1 cellular context compared by ENCODE assay signal in the genomic region with DNA sequence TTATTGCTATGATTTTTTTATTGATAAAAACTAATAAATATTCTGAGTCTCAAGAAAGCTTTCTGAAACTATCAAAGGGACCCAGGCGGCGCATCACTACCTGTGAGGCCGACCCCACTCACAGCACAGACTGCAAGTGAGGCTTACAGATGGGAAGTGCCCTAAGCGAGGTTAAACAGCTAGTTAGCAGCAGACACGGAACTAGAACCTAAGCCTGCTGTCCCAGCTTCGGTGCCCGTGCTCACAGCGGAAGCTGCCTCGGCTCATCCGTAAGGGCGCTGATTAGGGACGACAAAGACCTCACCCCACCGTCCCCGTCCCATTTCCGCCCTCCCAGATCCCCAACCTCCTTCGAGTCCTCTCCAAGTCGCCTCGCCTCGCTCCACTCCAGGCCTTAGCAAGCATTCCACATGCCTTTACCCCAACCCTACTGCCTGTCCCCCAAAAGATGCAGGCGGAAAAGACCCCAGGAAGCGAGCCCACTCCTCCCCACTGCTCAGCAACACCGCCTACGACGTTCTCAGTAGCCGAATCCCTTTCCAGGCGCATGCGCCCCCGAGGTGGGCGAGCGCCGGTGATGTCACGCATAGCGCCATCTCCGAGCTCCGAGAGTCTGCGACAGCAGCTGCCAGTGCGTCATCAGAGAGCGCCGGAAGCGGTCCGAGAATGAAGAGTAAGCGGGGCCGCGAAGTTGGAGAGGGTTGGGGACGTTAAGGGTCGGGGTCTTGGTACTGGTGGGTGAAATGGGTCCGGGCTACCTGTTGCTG.
TF ChIP-seq lines count a peak whose summit lies in the region.

A gene with protein sequence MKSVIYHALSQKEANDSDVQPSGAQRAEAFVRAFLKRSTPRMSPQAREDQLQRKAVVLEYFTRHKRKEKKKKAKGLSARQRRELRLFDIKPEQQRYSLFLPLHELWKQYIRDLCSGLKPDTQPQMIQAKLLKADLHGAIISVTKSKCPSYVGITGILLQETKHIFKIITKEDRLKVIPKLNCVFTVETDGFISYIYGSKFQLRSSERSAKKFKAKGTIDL (plus strand): TSS at position 631 of the 767 bp plus-strand sequence. CDS start 36 bp downstream, at position 667.

TF ChIP-seq in K562, 482 proteins besides CTCF, POLR2A, EP300 and RAD21 (continued from another document and continues in another):
- TF ChIP-seq ZC3H11A (IDR thresholded peaks at IDR 0.05; ENCODE audit: low read depth, low read length), result no peak
- TF ChIP-seq BCOR (IDR thresholded peaks at IDR 0.05), result 0 out of 2 replicates have a peak, but pooled peaks have one; percentile 12
- no peak for TF ChIP-seq ZNF398 (CRISPR knock-in tag; IDR thresholded peaks at IDR 0.05)
- TF ChIP-seq SRSF1 (IDR thresholded peaks at IDR 0.05; ENCODE audit: low read depth, low read length), result no peak
- no peak for TF ChIP-seq ILK (tag; IDR thresholded peaks at IDR 0.05; ENCODE audit: borderline replicate concordance, low read depth)
- TF ChIP-seq MCM5 (IDR thresholded peaks at IDR 0.05; ENCODE audit: low read depth), result no peak
- TF ChIP-seq MAFF (IDR thresholded peaks at IDR 0.05; ENCODE audit: low read length), result no peak
- peak in 1 of 2 experiments; percentile 94; a peak in 2 of 4 replicates for TF ChIP-seq HDAC1 (IDR thresholded peaks at IDR 0.05)
- TF ChIP-seq, protein P1, sequence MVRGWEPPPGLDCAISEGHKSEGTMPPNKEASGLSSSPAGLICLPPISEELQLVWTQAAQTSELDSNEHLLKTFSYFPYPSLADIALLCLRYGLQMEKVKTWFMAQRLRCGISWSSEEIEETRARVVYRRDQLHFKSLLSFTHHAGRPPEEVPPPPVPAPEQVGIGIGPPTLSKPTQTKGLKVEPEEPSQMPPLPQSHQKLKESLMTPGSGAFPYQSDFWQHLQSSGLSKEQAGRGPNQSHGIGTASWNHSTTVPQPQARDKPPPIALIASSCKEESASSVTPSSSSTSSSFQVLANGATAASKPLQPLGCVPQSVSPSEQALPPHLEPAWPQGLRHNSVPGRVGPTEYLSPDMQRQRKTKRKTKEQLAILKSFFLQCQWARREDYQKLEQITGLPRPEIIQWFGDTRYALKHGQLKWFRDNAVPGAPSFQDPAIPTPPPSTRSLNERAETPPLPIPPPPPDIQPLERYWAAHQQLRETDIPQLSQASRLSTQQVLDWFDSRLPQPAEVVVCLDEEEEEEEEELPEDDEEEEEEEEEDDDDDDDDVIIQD (CRISPR knock-in tag; IDR thresholded peaks at IDR 0.05), result no peak
- no peak for TF ChIP-seq SMC3 (conservative IDR thresholded peaks at IDR 0.05; ENCODE audit: insufficient read depth, low read depth, low read length)
- no peak for TF ChIP-seq TEAD4 (IDR thresholded peaks at IDR 0.05; ENCODE audit: low read length)
- TF ChIP-seq TEAD4 (CRISPR knock-in tag; IDR thresholded peaks at IDR 0.05; ENCODE audit: borderline replicate concordance), result no peak
- no peak for TF ChIP-seq RBM17 (IDR thresholded peaks at IDR 0.05; ENCODE audit: borderline replicate concordance, low read depth, low read length)
- peak; percentile 97 for TF ChIP-seq HMBOX1 (IDR thresholded peaks at IDR 0.05)
- no peak for TF ChIP-seq TFE3 (CRISPR knock-in tag; IDR thresholded peaks at IDR 0.05)
- no peak for TF ChIP-seq PRPF4 (IDR thresholded peaks at IDR 0.05; ENCODE audit: insufficient read depth, low read depth, low read length, poor library complexity, severe bottlenecking)
- TF ChIP-seq, protein P2, sequence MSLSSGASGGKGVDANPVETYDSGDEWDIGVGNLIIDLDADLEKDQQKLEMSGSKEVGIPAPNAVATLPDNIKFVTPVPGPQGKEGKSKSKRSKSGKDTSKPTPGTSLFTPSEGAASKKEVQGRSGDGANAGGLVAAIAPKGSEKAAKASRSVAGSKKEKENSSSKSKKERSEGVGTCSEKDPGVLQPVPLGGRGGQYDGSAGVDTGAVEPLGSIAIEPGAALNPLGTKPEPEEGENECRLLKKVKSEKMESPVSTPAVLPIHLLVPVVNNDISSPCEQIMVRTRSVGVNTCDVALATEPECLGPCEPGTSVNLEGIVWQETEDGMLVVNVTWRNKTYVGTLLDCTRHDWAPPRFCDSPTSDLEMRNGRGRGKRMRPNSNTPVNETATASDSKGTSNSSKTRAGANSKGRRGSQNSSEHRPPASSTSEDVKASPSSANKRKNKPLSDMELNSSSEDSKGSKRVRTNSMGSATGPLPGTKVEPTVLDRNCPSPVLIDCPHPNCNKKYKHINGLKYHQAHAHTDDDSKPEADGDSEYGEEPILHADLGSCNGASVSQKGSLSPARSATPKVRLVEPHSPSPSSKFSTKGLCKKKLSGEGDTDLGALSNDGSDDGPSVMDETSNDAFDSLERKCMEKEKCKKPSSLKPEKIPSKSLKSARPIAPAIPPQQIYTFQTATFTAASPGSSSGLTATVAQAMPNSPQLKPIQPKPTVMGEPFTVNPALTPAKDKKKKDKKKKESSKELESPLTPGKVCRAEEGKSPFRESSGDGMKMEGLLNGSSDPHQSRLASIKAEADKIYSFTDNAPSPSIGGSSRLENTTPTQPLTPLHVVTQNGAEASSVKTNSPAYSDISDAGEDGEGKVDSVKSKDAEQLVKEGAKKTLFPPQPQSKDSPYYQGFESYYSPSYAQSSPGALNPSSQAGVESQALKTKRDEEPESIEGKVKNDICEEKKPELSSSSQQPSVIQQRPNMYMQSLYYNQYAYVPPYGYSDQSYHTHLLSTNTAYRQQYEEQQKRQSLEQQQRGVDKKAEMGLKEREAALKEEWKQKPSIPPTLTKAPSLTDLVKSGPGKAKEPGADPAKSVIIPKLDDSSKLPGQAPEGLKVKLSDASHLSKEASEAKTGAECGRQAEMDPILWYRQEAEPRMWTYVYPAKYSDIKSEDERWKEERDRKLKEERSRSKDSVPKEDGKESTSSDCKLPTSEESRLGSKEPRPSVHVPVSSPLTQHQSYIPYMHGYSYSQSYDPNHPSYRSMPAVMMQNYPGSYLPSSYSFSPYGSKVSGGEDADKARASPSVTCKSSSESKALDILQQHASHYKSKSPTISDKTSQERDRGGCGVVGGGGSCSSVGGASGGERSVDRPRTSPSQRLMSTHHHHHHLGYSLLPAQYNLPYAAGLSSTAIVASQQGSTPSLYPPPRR (CRISPR knock-in tag; IDR thresholded peaks at IDR 0.05; ENCODE audit: borderline replicate concordance), result no peak
- TF ChIP-seq AFF4 (CRISPR knock-in tag; IDR thresholded peaks at IDR 0.05), result 0 out of 2 replicates have a peak, but pooled peaks have one; percentile 21
